1 cellular context compared by ENCODE assay signal in genomic region chr5:94111209-94112004, GRCh38.
TF ChIP-seq lines count a peak whose summit lies in the region.

No MANE protein-coding gene starts in this region.

TF ChIP-seq in HepG2, 621 proteins besides CTCF, POLR2A, EP300 and RAD21 (continued from another document and continues in another):
- TF ChIP-seq ZBTB26 (CRISPR knock-in tag; IDR thresholded peaks at IDR 0.05; ENCODE audit: borderline replicate concordance) (no peak; the same call in 1 of the 2 replicates), TCF7 (IDR thresholded peaks at IDR 0.05; ENCODE audit: low read depth) (no peak), IKZF5 (CRISPR knock-in tag; IDR thresholded peaks at IDR 0.05) (peak; percentile 96), KDM5B (CRISPR knock-in tag; IDR thresholded peaks at IDR 0.05; ENCODE audit: borderline replicate concordance) (peak; percentile 94), HNF4A (CRISPR knock-in tag; IDR thresholded peaks at IDR 0.05) (peak; percentile 51; the same call in 1 of the 2 replicates), ATF6 (CRISPR knock-in tag; conservative IDR thresholded peaks at IDR 0.05) (no peak), THAP7 (CRISPR knock-in tag; IDR thresholded peaks at IDR 0.05) (no peak), AFF4 (CRISPR knock-in tag; IDR thresholded peaks at IDR 0.05) (no peak), ZNF275 (CRISPR knock-in tag; IDR thresholded peaks at IDR 0.05; ENCODE audit: borderline replicate concordance) (peak; percentile 47; the same call in 1 of the 2 replicates), TEAD2 (CRISPR knock-in tag; IDR thresholded peaks at IDR 0.05) (no peak), HOXA7 (CRISPR knock-in tag; IDR thresholded peaks at IDR 0.05) (no peak), ZNF331 (CRISPR knock-in tag; IDR thresholded peaks at IDR 0.05) (peak; percentile 73; the same call in 1 of the 2 replicates), KDM1A (CRISPR knock-in tag; IDR thresholded peaks at IDR 0.05) (no peak), ZNF574 (CRISPR knock-in tag; IDR thresholded peaks at IDR 0.05) (peak; percentile 95), ZNF510 (CRISPR knock-in tag; IDR thresholded peaks at IDR 0.05; ENCODE audit: low read depth) (no peak), XRCC5 (optimal IDR thresholded peaks at IDR 0.05; ENCODE audit: low read length) (peak; percentile 54), SNRNP70 (IDR thresholded peaks at IDR 0.05; ENCODE audit: low read depth, low read length) (no peak), YEATS4 (CRISPR knock-in tag; IDR thresholded peaks at IDR 0.05; ENCODE audit: borderline replicate concordance) (peak; percentile 89), ZXDC (CRISPR knock-in tag; IDR thresholded peaks at IDR 0.05) (no peak), NCOA1 (CRISPR knock-in tag; IDR thresholded peaks at IDR 0.05) (no peak), TAF15 (IDR thresholded peaks at IDR 0.05; ENCODE audit: low read depth, low read length, poor library complexity, severe bottlenecking) (no peak), KAT2B (IDR thresholded peaks at IDR 0.05; ENCODE audit: borderline replicate concordance, low read depth, low read length) (no peak), HNRNPUL1 (IDR thresholded peaks at IDR 0.05; ENCODE audit: low read depth, low read length) (no peak), ZNF781 (CRISPR knock-in tag; IDR thresholded peaks at IDR 0.05; ENCODE audit: borderline replicate concordance, not compliant biosample characterization) (peak; percentile 47), ATF5 (CRISPR knock-in tag; IDR thresholded peaks at IDR 0.05; ENCODE audit: low read depth) (no peak), ZNF777 (CRISPR knock-in tag; IDR thresholded peaks at IDR 0.05) (peak; percentile 82), SALL2 (CRISPR knock-in tag; IDR thresholded peaks at IDR 0.05) (peak; percentile 61; the same call in 1 of the 2 replicates), SP5 (CRISPR knock-in tag; IDR thresholded peaks at IDR 0.05; ENCODE audit: borderline replicate concordance, low read depth) (peak; percentile 82; the same call in 1 of the 2 replicates), SNAPC2 (CRISPR knock-in tag; IDR thresholded peaks at IDR 0.05) (no peak), ZSCAN25 (CRISPR knock-in tag; IDR thresholded peaks at IDR 0.05) (no peak), ZMYM3 (CRISPR knock-in tag; IDR thresholded peaks at IDR 0.05) (peak; percentile 69), NR2F1 (CRISPR knock-in tag; IDR thresholded peaks at IDR 0.05) (no peak), GFI1 (CRISPR knock-in tag; IDR thresholded peaks at IDR 0.05; ENCODE audit: borderline replicate concordance) (peak; percentile 46; the same call in 1 of the 2 replicates), RFXAP (CRISPR knock-in tag; IDR thresholded peaks at IDR 0.05; ENCODE audit: borderline replicate concordance) (peak; percentile 65; the same call in 1 of the 2 replicates), RBM22 (optimal IDR thresholded peaks at IDR 0.05; ENCODE audit: low read length) (no peak), ZFAT (CRISPR knock-in tag; conservative IDR thresholded peaks at IDR 0.05) (0 out of 2 replicates have a peak, but pooled peaks have one; percentile 14), ZNF33B (CRISPR knock-in tag; IDR thresholded peaks at IDR 0.05) (no peak), CBX1 (IDR thresholded peaks at IDR 0.05; ENCODE audit: low read depth) (peak; percentile 39), ZNF567 (CRISPR knock-in tag; IDR thresholded peaks at IDR 0.05; ENCODE audit: borderline replicate concordance) (no peak), KLF12 (CRISPR knock-in tag; IDR thresholded peaks at IDR 0.05; ENCODE audit: borderline replicate concordance) (no peak), RXRB (CRISPR knock-in tag; IDR thresholded peaks at IDR 0.05; ENCODE audit: borderline replicate concordance) (peak; percentile 57; the same call in 1 of the 2 replicates), ZNF883 (CRISPR knock-in tag; IDR thresholded peaks at IDR 0.05; ENCODE audit: not compliant biosample characterization) (peak; percentile 62)
